8 cellular contexts compared by ENCODE assay signal in the genomic region with DNA sequence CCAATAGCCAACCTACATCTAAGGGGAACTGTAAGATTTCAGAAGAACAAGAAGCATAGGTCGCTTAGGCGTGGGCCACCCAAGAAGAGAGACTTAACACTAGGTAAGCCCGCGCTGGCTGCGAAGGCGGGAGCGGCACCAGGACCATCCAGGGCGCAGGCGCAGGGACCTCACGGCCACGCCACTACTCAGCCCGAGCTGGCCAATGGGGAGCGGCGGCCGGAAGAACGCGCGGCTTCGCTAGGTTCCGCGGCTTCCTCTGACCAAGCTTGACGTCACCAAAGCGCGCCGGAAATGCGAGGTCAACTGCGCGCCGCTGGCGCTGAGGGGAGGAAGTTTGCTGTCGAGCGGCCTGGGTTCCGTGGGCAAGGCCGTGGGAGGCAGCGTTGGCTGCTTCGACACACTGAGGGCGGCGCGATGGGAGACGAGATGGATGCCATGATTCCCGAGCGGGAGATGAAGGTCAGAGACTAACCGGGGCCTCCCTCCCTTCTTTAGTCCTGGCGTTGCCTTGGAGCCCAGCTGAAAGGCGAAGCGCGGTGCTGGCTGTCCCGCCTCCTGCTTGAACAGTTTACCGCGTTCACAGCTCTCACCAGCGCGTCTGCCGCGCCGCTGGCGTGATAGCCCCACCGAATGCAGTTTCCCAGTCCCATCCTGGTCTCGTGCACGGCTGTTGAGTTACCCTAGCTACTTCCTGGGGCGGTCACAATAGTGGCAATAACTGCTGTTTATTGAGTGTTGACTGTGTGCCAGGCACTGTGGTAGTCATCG. TPM values are rescaled to one million over a fixed set of nuclear protein-coding genes. Genes with fewer than 3 reads are reported as not detected.
DNase-seq lines count a peak whose midpoint lies in the region; ATAC-seq and TF ChIP-seq lines count a peak whose summit lies in the region.

NUP214 (plus strand) TSS at position 299 of the 771 bp plus-strand sequence; CDS start at position 418, 119 bp downstream.

- intact Hi-C loops in left ventricle myocardium superior (cut with micrococcal nuclease) = no loop called here
- intact Hi-C loops in prostate gland (cut with DNase I) = no loop called here

- peak within 1 kb of the TSS; percentile 62 to 84 for H3K4me3 ChIP-seq in prostate gland
- H3K4me3 ChIP-seq in urinary bladder (ENCODE audit: low read depth, low read length) = peak within 1 kb of the TSS; percentile 87

- peaks cover 1% of the 10 kb centered on the region for H3K27me3 Mint-ChIP-seq in T-helper 17 cell

- H3K27ac Mint-ChIP-seq in T-helper 17 cell = peak within 1 kb of the TSS; percentile 96

- peaks cover 5% of the 10 kb centered on the region for H3K4me1 ChIP-seq in prostate gland (replicated peaks)
- H3K4me1 ChIP-seq in urinary bladder (ENCODE audit: insufficient read depth) = no peaks in the 10 kb centered on the region

- no peaks in the 10 kb centered on the region for H3K27me3 ChIP-seq in prostate gland (replicated peaks; ENCODE audit: insufficient read depth)

- H3K4me3 Mint-ChIP-seq in T-helper 17 cell = peak within 1 kb of the TSS; percentile 97

- DNase-seq in NCI-H1694 treated with DMSO at 0.1 percent for 48 hours (lab: John Stamatoyannopoulos, UW) (peak; percentile 91), T-helper 17 cell (peak; percentile 97 to 100 (median 98)), left ventricle myocardium superior (peak; percentile 99), prostate gland (ENCODE audit: low spot score) (peak; percentile 98)

- no peaks in the 10 kb centered on the region for H3K36me3 ChIP-seq in prostate gland
- peaks cover 4% of the 10 kb centered on the region for H3K36me3 ChIP-seq in urinary bladder (ENCODE audit: insufficient read depth)

- H3K27ac ChIP-seq in angular gyrus (ENCODE audit: low read depth, low read length) = peak within 1 kb of the TSS; percentile 82
- peak within 1 kb of the TSS; percentile 70 to 74 for H3K27ac ChIP-seq in prostate gland
- H3K27ac ChIP-seq in urinary bladder (ENCODE audit: low read depth) = peak within 1 kb of the TSS; percentile 85

- WGBS in prostate gland = under 1% methylated on average over 60 of the region's 61 CpGs
- WGBS in urinary bladder = under 1% methylated on average over 61 of the region's 61 CpGs

- H3K4me1 Mint-ChIP-seq in T-helper 17 cell = peaks cover 14% of the 10 kb centered on the region

- peaks cover 4% of the 10 kb centered on the region for H3K36me3 Mint-ChIP-seq in T-helper 17 cell (ENCODE audit: low read depth)

- ATAC-seq in HG02885 (IDR thresholded peaks at IDR 0.05; ENCODE audit: poor library complexity, unreplicated experiment) (peak; percentile 97), T-helper 17 cell (peak; percentile 98), left ventricle myocardium superior (peak; percentile 100)

- H3K9me3 ChIP-seq in T-helper 17 cell (ENCODE audit: control insufficient read depth, low read length, poor library complexity, severe bottlenecking) (no peaks in the 10 kb centered on the region), prostate gland (no peaks in the 10 kb centered on the region)

- TF ChIP-seq POLR2A in GM15510 (IDR thresholded peaks at IDR 0.05; ENCODE audit: borderline replicate concordance, extremely low read depth, insufficient read length) (peak; percentile 95), prostate gland (IDR thresholded peaks at IDR 0.05) (peak; percentile 75)

- peak in 2 of 4 experiments; percentile 35 to 37 for TF ChIP-seq CTCF in prostate gland (IDR thresholded peaks at IDR 0.05)

RNA-seq across cellular contexts. Expression of gene NUP214, which starts in this region (rescaled TPM):
- total RNA-seq in T-helper 17 cell (100 to 1,000 TPM; 105 to 107 TPM), left ventricle myocardium superior (28.9 TPM), prostate gland (100 to 1,000 TPM in 1 of 2 donors, 10 to 100 TPM in 1; 43.9 to 115 TPM), urinary bladder (23.5 TPM)
- 18.2 TPM for polyA plus RNA-seq in urinary bladder

Comparison
In these comparisons a context has a peak if more than half of its experiments do, and no peak if none do; other contexts are left out.
1. Peak in every context shown above with its lines: DNase-seq, ATAC-seq, H3K4me3 ChIP-seq and H3K27ac ChIP-seq.